Comparison of ENCODE assay signal across 27 cellular contexts in the genomic region with DNA sequence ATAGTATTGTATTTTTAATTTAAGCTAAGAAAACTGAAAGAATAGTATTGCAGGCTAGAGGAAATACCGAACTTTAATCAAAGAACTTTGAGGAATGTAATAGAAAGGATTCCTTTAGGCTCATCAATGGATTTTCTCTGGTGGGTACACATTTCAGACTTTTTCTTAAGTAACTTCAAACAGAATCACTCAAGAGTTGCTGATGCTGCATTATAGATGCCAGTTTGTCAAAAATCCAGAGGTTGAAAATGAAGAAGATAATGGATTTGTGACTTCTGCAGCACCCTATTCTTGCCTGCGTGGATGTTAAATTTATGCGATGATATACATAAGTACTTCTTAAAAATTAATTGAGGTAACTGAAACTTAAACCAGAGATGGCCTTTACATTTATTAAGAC. TPM values are rescaled to one million over a fixed set of nuclear protein-coding genes. Genes with fewer than 3 reads are reported as not detected.
DNase-seq lines count a peak whose midpoint lies in the region; ATAC-seq, FAIRE-seq and TF ChIP-seq lines count a peak whose summit lies in the region.
"Had no signal": no experiment of that assay in that cellular context is flagged by ENCODE, and none has a peak within 500 bp of the region (broad histone marks: within the 10 kb centered on the region; RNA-seq: fewer than 3 reads in every experiment).

No MANE protein-coding gene starts in this region.

- H3K27ac ChIP-seq in HepG2 (ENCODE audit: extremely low read length, insufficient read depth, low read length) (no peak overlapping the region), right lobe of liver (no peak overlapping the region), coronary artery (peak overlapping the region; percentile 65 to 92), ovary (peak overlapping the region in 1 of 2 donors; percentile 17)
- H3K27ac ChIP-seq: adrenal gland had no signal

- POLR2A ChIA-PET in HepG2 (lab: Yijun Ruan, JAX) = no interaction called here

- in situ Hi-C loops in HepG2 (cut with HindIII; ENCODE audit: extremely low pct_ligation_motif_present, low pct_unique_long_range_greater_than_20kb) = no loop called here

- TF ChIP-seq EP300 in HepG2 (IDR thresholded peaks at IDR 0.05; ENCODE audit: low read depth in 2 of 2, low read length in 2 of 2) = no peak
- no peak for TF ChIP-seq EP300 in HepG2 (CRISPR knock-in tag; IDR thresholded peaks at IDR 0.05; ENCODE audit: borderline replicate concordance)
- no peak for TF ChIP-seq EP300 in ovary (IDR thresholded peaks at IDR 0.05)

- no peak overlapping the region for H3K4me2 ChIP-seq in HepG2 (ENCODE audit: low read depth, low read length)

- no peak for FAIRE-seq in HepG2 (lab: Jason Lieb, UNC)
- FAIRE-seq: bronchial epithelial cell had no signal

- H3K4me1 ChIP-seq in HepG2 (ENCODE audit: insufficient read depth, low read length) (no peaks in the 10 kb centered on the region), right lobe of liver (no peaks in the 10 kb centered on the region), ovary (ENCODE audit: insufficient read depth) (peaks cover 2% of the 10 kb centered on the region)
- H3K4me1 ChIP-seq: HAP-1 had no signal

- ATAC-seq in HepG2 = no peak
- ATAC-seq in right lobe of liver = no peak
- no peak for ATAC-seq in GM19328 (IDR thresholded peaks at IDR 0.05; ENCODE audit: unreplicated experiment)

- H2AFZ ChIP-seq in HepG2 (ENCODE audit: low read length) = no peak overlapping the region

- BruUV-seq in HepG2 (replicated peaks; lab: Mats Ljungman, UMichigan) = no TSS peak

- no peaks in the 10 kb centered on the region for H4K20me1 ChIP-seq in HepG2 (ENCODE audit: insufficient read depth, low read length)

- TF ChIP-seq POLR2A in HepG2 (IDR thresholded peaks at IDR 0.05; ENCODE audit: insufficient read depth in 1 of 2, low read depth in 2 of 2, low read length in 2 of 2) (no peak), right lobe of liver (IDR thresholded peaks at IDR 0.05) (no peak), ovary (IDR thresholded peaks at IDR 0.05) (no peak)

- DNase-seq in HepG2 (ENCODE audit: low spot score) = no peak
- no peak for DNase-seq in right lobe of liver
- DNase-seq in coronary artery (ENCODE audit: low spot score) = no peak
- no peak for DNase-seq in ovary
- no peak for DNase-seq in NCI-H345 treated with DMSO at 0.1 percent for 48 hours (lab: John Stamatoyannopoulos, UW; ENCODE audit: unreplicated experiment)
- DNase-seq in SHP77 treated with DMSO at 0.1 percent for 48 hours (lab: John Stamatoyannopoulos, UW) = no peak
- no peak for DNase-seq in putamen (ENCODE audit: low spot score)
- DNase-seq: activated CD4-positive, CD25-positive, alpha-beta regulatory T cell treated with anti-CD3 and anti-CD28 coated beads, Interleukin-2, amount 50 U/mL, for 72 hours; activated gamma-delta T cell treated with Interleukin-2 at 50 U/mL for 16 hours; activated T-cell treated with anti-CD3 and anti-CD28 coated beads, Interleukin-2, amount 50 U/mL, for 1 hour; adrenal gland; CD4-positive, alpha-beta memory T cell; DMS153; GF-D8; immature natural killer cell; NCI-H1105; NCI-H2029 treated with DMSO at 0.1 percent for 48 hours; NCI-H345; OCI-M1; stimulated activated CD4-positive, alpha-beta T cell treated with anti-CD3 and anti-CD28 coated beads, Interleukin-15, amount 100 ng/mL, for 24 hours; stimulated activated CD8-positive, alpha-beta memory T cell treated with anti-CD3 and anti-CD28 coated beads, Interleukin-4, amount 100 ng/mL, for 48 hours had no signal

- intact Hi-C loops in HepG2 (cut with micrococcal nuclease; ENCODE audit: unreplicated experiment) = no loop called here
- intact Hi-C loops in right lobe of liver (cut with DNase I) = no loop called here
- intact Hi-C loops in ovary (cut with DNase I) = no loop called here

- H3K36me3 ChIP-seq in HepG2 (replicated peaks in 1 of 2; ENCODE audit: control insufficient read depth in 1 of 2, insufficient read depth in 2 of 2, low read length in 2 of 2) = no peaks in the 10 kb centered on the region
- H3K36me3 ChIP-seq in right lobe of liver = no peaks in the 10 kb centered on the region
- no peaks in the 10 kb centered on the region for H3K36me3 ChIP-seq in ovary
- H3K36me3 ChIP-seq: adrenal gland, HAP-1 had no signal

- no peak for TF ChIP-seq RAD21 in HepG2 (CRISPR knock-in tag; IDR thresholded peaks at IDR 0.05)

- H3K79me2 ChIP-seq in HepG2 (ENCODE audit: insufficient read depth, low read length) = no peaks in the 10 kb centered on the region

- no peak overlapping the region for H3K9ac ChIP-seq in HepG2 (ENCODE audit: insufficient read depth, low read depth, low read length)

- 97% methylated on average over 3 of the region's 3 CpGs for WGBS in HepG2 (ENCODE audit: low lambda C conversion rate)
- 80% methylated on average over 3 of the region's 3 CpGs for WGBS in right lobe of liver (ENCODE audit: insufficient coverage, low coverage, low lambda C conversion rate, missing lambda C conversion rate)
- 12 to 16% (median 15%) methylated on average over 3 of the region's 3 CpGs for WGBS in ovary, 3 donors

- TF ChIP-seq CTCF in HepG2 (CRISPR knock-in tag; IDR thresholded peaks at IDR 0.05) = no peak
- TF ChIP-seq CTCF in right lobe of liver (IDR thresholded peaks at IDR 0.05) = no peak
- no peak for TF ChIP-seq CTCF in coronary artery (IDR thresholded peaks at IDR 0.05)
- TF ChIP-seq CTCF in ovary (IDR thresholded peaks at IDR 0.05) = no peak

- H3K4me3 ChIP-seq in HepG2 (replicated peaks in 1 of 3; ENCODE audit: insufficient read depth in 1 of 3, low read depth in 2 of 3, low read length in 3 of 3) = no peak overlapping the region
- no peak overlapping the region for H3K4me3 ChIP-seq in right lobe of liver
- H3K4me3 ChIP-seq in coronary artery = peak overlapping the region; percentile 66
- H3K4me3 ChIP-seq in ovary = peak overlapping the region; percentile 13
- H3K4me3 ChIP-seq: HAP-1 had no signal

- H3K9me3 ChIP-seq in HepG2 (ENCODE audit: low read length) = no peaks in the 10 kb centered on the region
- H3K9me3 ChIP-seq in right lobe of liver = no peaks in the 10 kb centered on the region
- no peaks in the 10 kb centered on the region for H3K9me3 ChIP-seq in ovary
- H3K9me3 ChIP-seq: adrenal gland, HAP-1 had no signal

- CTCF ChIA-PET in HepG2 (lab: Yijun Ruan, JAX; ENCODE audit: low intra/inter-chr PET ratio, low total read pairs) = no interaction called here

- H3K27me3 ChIP-seq in HepG2 (ENCODE audit: control insufficient read depth in 1 of 2, insufficient read depth in 2 of 2, low read length in 2 of 2) = no peaks in the 10 kb centered on the region
- no peaks in the 10 kb centered on the region for H3K27me3 ChIP-seq in right lobe of liver
- H3K27me3 ChIP-seq in ovary = no peaks in the 10 kb centered on the region
- H3K27me3 ChIP-seq: adrenal gland had no signal

RNA-seq across cellular contexts. Expression of a gene that starts 0.3 kb away (rescaled TPM):
- not detected in 2 replicates for total RNA-seq in HepG2 (2016; rRNA removed; fragmentation: Illumina TruSeq; extraction: Trizol)
- total RNA-seq in HepG2 (2016; cell fraction: cytosol; rRNA removed; fragmentation: Illumina TruSeq; extraction: Trizol; ENCODE audit: low read depth) = not detected in 2 replicates
- total RNA-seq in HepG2 (2016; cell fraction: insoluble cytoplasmic fraction; rRNA removed; fragmentation: Illumina TruSeq; extraction: Trizol) = not detected in 2 replicates
- total RNA-seq in HepG2 (2016; cell fraction: membrane; rRNA removed; fragmentation: Illumina TruSeq; extraction: Trizol) = not detected in 2 replicates
- not detected in 2 replicates for total RNA-seq in HepG2 (2016; cell fraction: nucleus; rRNA removed; fragmentation: Illumina TruSeq; extraction: Trizol)
- polyA plus RNA-seq in HepG2 (2011; rRNA removed) = not detected in 2 replicates
- not detected in 2 replicates for polyA plus RNA-seq in HepG2 (2011; cell fraction: cytosol; rRNA removed)
- not detected in 2 replicates for polyA plus RNA-seq in HepG2 (2011; cell fraction: nucleus; rRNA removed)
- polyA plus RNA-seq in HepG2 (2012) = not detected in 2 replicates
- polyA plus RNA-seq in HepG2 (2016; cell fraction: cytosol; fragmentation: Illumina TruSeq; extraction: Trizol; ENCODE audit: low read depth) = not detected in 2 replicates
- not detected in 2 replicates for polyA plus RNA-seq in HepG2 (2016; cell fraction: insoluble cytoplasmic fraction; fragmentation: Illumina TruSeq; extraction: Trizol; ENCODE audit: low read depth)
- not detected in 2 replicates for polyA plus RNA-seq in HepG2 (2016; cell fraction: membrane; fragmentation: Illumina TruSeq; extraction: Trizol; ENCODE audit: low read depth)
- polyA plus RNA-seq in HepG2 (2016; cell fraction: nucleus; fragmentation: Illumina TruSeq; extraction: Trizol; ENCODE audit: insufficient read depth, low read depth) = not detected in 2 replicates
- polyA minus RNA-seq in HepG2 (2011; rRNA and poly(A)+ RNA removed; ENCODE audit: low replicate concordance) = not detected in 2 replicates
- polyA minus RNA-seq in HepG2 (2011; cell fraction: cytosol; rRNA and poly(A)+ RNA removed) = not detected in 2 replicates
- not detected in 2 replicates for polyA minus RNA-seq in HepG2 (2011; cell fraction: nucleus; rRNA and poly(A)+ RNA removed)
- total RNA-seq in right lobe of liver = 1 to 10 TPM in 1 of 6 experiments, under 1 TPM in 4, not detected in 1; 0.31 to 1.6 (median 0.43) TPM
- 100 to 1,000 TPM in 2 of 7 donors, 10 to 100 TPM in 5; 19.3 to 129 (median 57.7) TPM for total RNA-seq in ovary
- 100 to 1,000 TPM; 130 to 217 TPM for polyA plus RNA-seq in ovary
- total RNA-seq: bronchial epithelial cell; CD4-positive, alpha-beta memory T cell; dermis microvascular lymphatic vessel endothelial cell; fibroblast of villous mesenchyme; HT1080 had no signal

RNA-seq across cellular contexts. Expression of a gene that starts 20.2 kb away (rescaled TPM):
- total RNA-seq in HepG2 (2016; rRNA removed; fragmentation: Illumina TruSeq; extraction: Trizol) = not detected in 2 replicates
- total RNA-seq in HepG2 (2016; cell fraction: cytosol; rRNA removed; fragmentation: Illumina TruSeq; extraction: Trizol; ENCODE audit: low read depth) = not detected in 2 replicates
- total RNA-seq in HepG2 (2016; cell fraction: insoluble cytoplasmic fraction; rRNA removed; fragmentation: Illumina TruSeq; extraction: Trizol) = not detected in 2 replicates
- total RNA-seq in HepG2 (2016; cell fraction: membrane; rRNA removed; fragmentation: Illumina TruSeq; extraction: Trizol) = not detected in 2 replicates
- total RNA-seq in HepG2 (2016; cell fraction: nucleus; rRNA removed; fragmentation: Illumina TruSeq; extraction: Trizol) = not detected in 2 replicates
- polyA plus RNA-seq in HepG2 (2011; rRNA removed) = not detected in 2 replicates
- polyA plus RNA-seq in HepG2 (2011; cell fraction: cytosol; rRNA removed) = not detected in 2 replicates
- polyA plus RNA-seq in HepG2 (2011; cell fraction: nucleus; rRNA removed) = not detected in 2 replicates
- not detected in 2 replicates for polyA plus RNA-seq in HepG2 (2012)
- not detected in 2 replicates for polyA plus RNA-seq in HepG2 (2016; cell fraction: cytosol; fragmentation: Illumina TruSeq; extraction: Trizol; ENCODE audit: low read depth)
- not detected in 2 replicates for polyA plus RNA-seq in HepG2 (2016; cell fraction: insoluble cytoplasmic fraction; fragmentation: Illumina TruSeq; extraction: Trizol; ENCODE audit: low read depth)
- not detected in 2 replicates for polyA plus RNA-seq in HepG2 (2016; cell fraction: membrane; fragmentation: Illumina TruSeq; extraction: Trizol; ENCODE audit: low read depth)
- not detected in 2 replicates for polyA plus RNA-seq in HepG2 (2016; cell fraction: nucleus; fragmentation: Illumina TruSeq; extraction: Trizol; ENCODE audit: insufficient read depth, low read depth)
- not detected in 2 replicates for polyA minus RNA-seq in HepG2 (2011; rRNA and poly(A)+ RNA removed; ENCODE audit: low replicate concordance)
- not detected in 2 replicates for polyA minus RNA-seq in HepG2 (2011; cell fraction: cytosol; rRNA and poly(A)+ RNA removed)
- not detected in 2 replicates for polyA minus RNA-seq in HepG2 (2011; cell fraction: nucleus; rRNA and poly(A)+ RNA removed)
- 1 to 10 TPM in 2 of 6 experiments, under 1 TPM in 3, not detected in 1; 0.11 to 2.0 (median 0.56) TPM for total RNA-seq in right lobe of liver
- total RNA-seq in ovary = 10 to 100 TPM in 6 of 7 donors, 1 to 10 TPM in 1; 2.1 to 32.6 (median 18.9) TPM
- polyA plus RNA-seq in ovary = 10 to 100 TPM; 18.6 to 29.5 TPM
- total RNA-seq: bronchial epithelial cell; CD4-positive, alpha-beta memory T cell; dermis microvascular lymphatic vessel endothelial cell; fibroblast of villous mesenchyme; HT1080 had no signal

Comparison
In these comparisons a context has a peak if more than half of its experiments do, and no peak if none do; other contexts are left out.
1. H3K27ac ChIP-seq: peak in coronary artery (2 of 2); none in HepG2 (single experiment) and right lobe of liver (0 of 3).
2. H3K4me3 ChIP-seq: peak in coronary artery (single experiment) and ovary (single experiment); none in HepG2 (0 of 3) and right lobe of liver (0 of 3).
3. RNA of a gene that starts 0.3 kb away (total RNA-seq): 19.3 to 129 TPM in ovary; 0.31 to 1.6 TPM in right lobe of liver and not detected in HepG2; every median in the first group is over 4 times any median in the second.